In the genomic region with DNA sequence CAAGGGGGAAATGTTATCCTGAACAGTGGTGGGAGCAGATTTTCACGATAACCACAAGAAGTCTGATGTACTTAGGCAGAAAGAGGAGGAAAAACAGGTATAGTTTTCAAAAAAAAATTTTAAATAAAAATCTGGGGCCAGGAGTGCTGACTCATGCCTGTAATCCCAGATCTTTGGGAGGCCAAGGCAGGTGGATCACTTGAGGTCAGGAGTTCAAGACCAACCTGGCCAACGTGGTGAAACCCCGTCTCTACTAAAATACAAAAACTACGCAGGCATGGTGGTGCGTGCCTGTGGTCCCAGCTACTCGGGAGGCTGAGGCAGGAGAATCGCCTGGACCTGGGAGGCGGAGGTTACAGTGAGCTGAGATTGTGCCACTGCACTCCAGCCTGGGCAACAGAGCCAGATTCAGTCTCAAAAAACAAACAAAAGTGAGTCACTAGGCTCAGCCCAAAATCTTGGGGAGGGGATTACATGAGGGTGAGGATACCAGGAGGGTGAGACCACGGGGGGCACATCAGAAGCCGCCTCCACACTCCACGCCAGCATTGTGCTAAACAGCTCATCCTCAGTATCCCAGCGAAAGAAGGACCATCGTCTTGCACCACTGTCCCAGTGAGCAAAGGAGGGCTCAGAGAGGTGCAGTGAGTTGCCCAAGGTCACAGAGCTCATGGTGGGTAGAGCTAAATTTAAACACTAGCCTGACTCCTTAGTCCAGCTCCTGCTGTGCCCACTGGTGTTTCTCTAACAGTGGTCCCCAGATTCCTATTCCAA, we compare ENCODE assay signal across 16 cellular contexts.
"Had no signal": no experiment of that assay in that cellular context is flagged by ENCODE, and none has a peak within 500 bp of the region (broad histone marks: within the 10 kb centered on the region; RNA-seq: fewer than 3 reads in every experiment).

No MANE protein-coding gene starts in this region.

- H3K9me3 Mint-ChIP-seq: naive B cell; stimulated activated naive B cell treated with anti-CD40 and anti-IgM and Interleukin-4, amounts not matched to agents 10 μg/mL and 1 μg/mL and 100 μg/mL, for 72 hours; stimulated activated naive CD8-positive, alpha-beta T cell treated with anti-CD3 and anti-CD28 coated beads, Interleukin-15, amount 100 ng/mL, for 72 hours had no signal

- H3K4me2 ChIP-seq: hepatocyte had no signal

- H3K36me3 ChIP-seq: upper lobe of right lung, vagina had no signal

- H3K27ac ChIP-seq: hepatocyte, sigmoid colon, skin epidermis, testis, tibial nerve, upper lobe of right lung, vagina had no signal

- ATAC-seq: stimulated activated naive B cell treated with anti-CD40 and anti-IgM and Interleukin-4, amounts not matched to agents 10 μg/mL and 1 μg/mL and 100 μg/mL, for 72 hours; stimulated activated naive CD8-positive, alpha-beta T cell treated with anti-CD3 and anti-CD28 coated beads, Interleukin-15, amount 100 ng/mL, for 72 hours; upper lobe of right lung had no signal

- H3K79me2 ChIP-seq: hepatocyte had no signal

- H3K4me3 Mint-ChIP-seq: naive B cell; stimulated activated naive B cell treated with anti-CD40 and anti-IgM and Interleukin-4, amounts not matched to agents 10 μg/mL and 1 μg/mL and 100 μg/mL, for 72 hours; stimulated activated naive CD8-positive, alpha-beta T cell treated with anti-CD3 and anti-CD28 coated beads, Interleukin-15, amount 100 ng/mL, for 72 hours had no signal

- H3K27me3 Mint-ChIP-seq: naive B cell; stimulated activated naive B cell treated with anti-CD40 and anti-IgM and Interleukin-4, amounts not matched to agents 10 μg/mL and 1 μg/mL and 100 μg/mL, for 72 hours; stimulated activated naive CD8-positive, alpha-beta T cell treated with anti-CD3 and anti-CD28 coated beads, Interleukin-15, amount 100 ng/mL, for 72 hours had no signal

- H3K27ac Mint-ChIP-seq: stimulated activated naive B cell treated with anti-CD40 and anti-IgM and Interleukin-4, amounts not matched to agents 10 μg/mL and 1 μg/mL and 100 μg/mL, for 72 hours had no signal

- DNase-seq: effector CD8-positive, alpha-beta T cell; foreskin melanocyte; head of caudate nucleus; mesendoderm; naive B cell; sigmoid colon; stimulated activated CD4-positive, alpha-beta T cell treated with anti-CD3 and anti-CD28 coated beads, Interleukin-2, amount 100 ng/mL, for 24 hours; stimulated activated CD4-positive, alpha-beta T cell treated with anti-CD3 and anti-CD28 coated beads, Interleukin-4, amount 100 ng/mL, for 4 hours; stimulated activated naive B cell treated with anti-CD40 and anti-IgM and Interleukin-4, amounts not matched to agents 10 μg/mL and 1 μg/mL and 100 μg/mL, for 72 hours; stimulated activated naive CD8-positive, alpha-beta T cell treated with anti-CD3 and anti-CD28 coated beads, Interleukin-15, amount 100 ng/mL, for 72 hours; testis; upper lobe of right lung had no signal

- H3K4me1 ChIP-seq: sigmoid colon, upper lobe of right lung had no signal

- H3K4me1 Mint-ChIP-seq: stimulated activated naive CD8-positive, alpha-beta T cell treated with anti-CD3 and anti-CD28 coated beads, Interleukin-15, amount 100 ng/mL, for 72 hours had no signal

- H2AFZ ChIP-seq: hepatocyte had no signal

- H3K9me3 ChIP-seq: sigmoid colon, testis, tibial nerve, upper lobe of right lung, vagina had no signal

- H3K4me3 ChIP-seq: hepatocyte, sigmoid colon, skin epidermis, testis, tibial nerve, upper lobe of right lung, vagina had no signal

- H3K27me3 ChIP-seq: hepatocyte, sigmoid colon, testis, tibial nerve, upper lobe of right lung, vagina had no signal
